ENCODE assay signal across 28 cellular contexts in genomic region chr9:79707589-79707988, GRCh38.
"Had no signal": no experiment of that assay in that cellular context is flagged by ENCODE, and none has a peak within 500 bp of the region (broad histone marks: within the 10 kb centered on the region; RNA-seq: fewer than 3 reads in every experiment).

No MANE protein-coding gene starts in this region.

- H3K9me3 ChIP-seq: adrenal gland, colonic mucosa had no signal

- H3K4me3 Mint-ChIP-seq: activated CD4-positive, alpha-beta T cell treated with anti-CD3 and anti-CD28 coated beads for 36 hours; activated naive CD8-positive, alpha-beta T cell; activated T-helper 1 cell treated with anti-CD3 and anti-CD28 coated beads, Interleukin-12 subunit alpha, Interleukin-12 subunit beta, Interleukin-2, Interleukin-4 antibody, amounts not matched to agents 30 ng/mL and 10 ng/mL and 1 ng/mL, durations not matched to agents 14 hours and 24 hours and 36 hours; T-cell had no signal

- H3K27me3 Mint-ChIP-seq: activated CD4-positive, alpha-beta T cell treated with anti-CD3 and anti-CD28 coated beads for 36 hours; activated naive CD8-positive, alpha-beta T cell; T-cell had no signal

- DNase-seq: activated CD4-positive, alpha-beta T cell treated with anti-CD3 and anti-CD28 coated beads for 36 hours; activated CD4-positive, alpha-beta T cell treated with anti-CD3 and anti-CD28 coated beads, Interleukin-2, amount 50 U/mL, for 1 hour; activated CD8-positive, alpha-beta memory T cell treated with anti-CD3 and anti-CD28 coated beads, Interleukin-2, amount 50 U/mL, for 4 hours; activated effector memory CD4-positive, alpha-beta T cell treated with Interleukin-2 at 50 U/mL for 16 hours; activated naive CD4-positive, alpha-beta T cell; adrenal gland; anterior cingulate cortex; caudate nucleus; colonic mucosa; MM.1S; NCI-H1092; NCI-H1417; NCI-H2029; NCI-H2107; NCI-H2171 treated with DMSO at 0.1 percent for 48 hours; NCI-H226; NCI-H510A; NCI-H526 treated with DMSO at 0.1 percent for 48 hours; NK-92 treated with Interleukin-12 subunit alpha and Interleukin-12 subunit beta, amount 100 ng/mL, for 24 hours; OCI-M1; RPMI8226; T-cell; WERI-Rb-1 had no signal

- H3K27ac ChIP-seq: adrenal gland, colonic mucosa, SK-N-MC, WERI-Rb-1 had no signal

- H3K27ac Mint-ChIP-seq: activated CD4-positive, alpha-beta T cell treated with anti-CD3 and anti-CD28 coated beads for 36 hours; activated naive CD8-positive, alpha-beta T cell; activated T-helper 1 cell treated with anti-CD3 and anti-CD28 coated beads, Interleukin-12 subunit alpha, Interleukin-12 subunit beta, Interleukin-2, Interleukin-4 antibody, amounts not matched to agents 30 ng/mL and 10 ng/mL and 1 ng/mL, durations not matched to agents 14 hours and 24 hours and 36 hours had no signal

- H3K4me1 Mint-ChIP-seq: activated CD4-positive, alpha-beta T cell treated with anti-CD3 and anti-CD28 coated beads for 36 hours had no signal

- H3K9me3 Mint-ChIP-seq: activated T-helper 1 cell treated with anti-CD3 and anti-CD28 coated beads, Interleukin-12 subunit alpha, Interleukin-12 subunit beta, Interleukin-2, Interleukin-4 antibody, amounts not matched to agents 30 ng/mL and 10 ng/mL and 1 ng/mL, durations not matched to agents 14 hours and 24 hours and 36 hours; T-cell had no signal

- ATAC-seq: activated CD4-positive, alpha-beta T cell treated with anti-CD3 and anti-CD28 coated beads for 36 hours; Panc1; Right ventricle myocardium inferior; T-cell had no signal

- H3K4me1 ChIP-seq: adrenal gland, colonic mucosa had no signal

- H3K27me3 ChIP-seq: adrenal gland, colonic mucosa had no signal

- H3K4me3 ChIP-seq: adrenal gland, colonic mucosa, SK-N-MC had no signal

- H3K36me3 ChIP-seq: WERI-Rb-1 had no signal
